ENCODE assay signal across 8 cellular contexts in the genomic region with DNA sequence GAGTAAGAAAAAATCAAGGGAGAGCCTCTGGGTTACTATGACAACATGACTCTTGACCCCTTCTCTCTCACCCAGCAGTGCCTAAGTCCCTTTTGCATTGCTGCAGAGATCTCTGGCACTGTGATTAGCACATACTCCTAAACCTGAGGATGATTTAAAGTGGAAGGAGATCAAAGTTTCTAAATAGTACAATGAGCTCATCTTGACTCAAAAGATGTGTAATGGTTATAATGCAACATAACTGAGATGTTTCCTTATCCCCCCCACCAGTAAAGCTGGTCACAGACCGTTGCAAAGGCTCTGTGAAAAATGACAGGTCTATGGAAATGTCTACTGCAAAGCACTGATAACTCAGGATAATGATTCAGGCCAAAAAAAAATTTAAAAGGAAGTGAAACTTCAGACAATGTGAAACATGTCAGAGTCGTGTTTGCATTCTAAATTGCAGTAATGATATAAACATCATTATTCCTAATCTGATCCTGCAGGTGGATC.
DNase-seq lines count a peak whose midpoint lies in the region; ATAC-seq lines count a peak whose summit lies in the region.

No MANE protein-coding gene starts in this region.

- no peaks in the 10 kb centered on the region for H3K27me3 Mint-ChIP-seq in effector memory CD8-positive, alpha-beta T cell

- H3K36me3 Mint-ChIP-seq in effector memory CD8-positive, alpha-beta T cell (ENCODE audit: insufficient read depth), result no peaks in the 10 kb centered on the region

- no peaks in the 10 kb centered on the region for H3K9me3 Mint-ChIP-seq in effector memory CD8-positive, alpha-beta T cell

- peak; percentile 84 for DNase-seq in NOMO-1 treated with DMSO at 0.1 percent for 48 hours (lab: John Stamatoyannopoulos, UW; ENCODE audit: unreplicated experiment)
- peak; percentile 68 for DNase-seq in kidney tubule cell (ENCODE audit: low spot score)
- DNase-seq in Kasumi-1 (lab: John Stamatoyannopoulos, UW), result no peak
- DNase-seq in effector memory CD8-positive, alpha-beta T cell, result no peak
- DNase-seq in NCI-H1092 (lab: John Stamatoyannopoulos, UW), result no peak
- DNase-seq in stimulated activated naive CD4-positive, alpha-beta T cell (lab: John Stamatoyannopoulos, UW), result no peak

- ATAC-seq in GM18868 (IDR thresholded peaks at IDR 0.05; ENCODE audit: unreplicated experiment) (peak; percentile 91), HG02973 (IDR thresholded peaks at IDR 0.05; ENCODE audit: unreplicated experiment) (peak; percentile 65)
- ATAC-seq in effector memory CD8-positive, alpha-beta T cell (replicated peaks), result no peak

- no peak overlapping the region for H3K27ac Mint-ChIP-seq in effector memory CD8-positive, alpha-beta T cell

- no peak overlapping the region for H3K4me3 Mint-ChIP-seq in effector memory CD8-positive, alpha-beta T cell

- no peaks in the 10 kb centered on the region for H3K4me1 Mint-ChIP-seq in effector memory CD8-positive, alpha-beta T cell (ENCODE audit: low read depth in 2 of 2)

Comparison
In these comparisons a context has a peak if more than half of its experiments do, and no peak if none do; other contexts are left out.
1. DNase-seq: peak in NOMO-1 treated with DMSO at 0.1 percent for 48 hours (single experiment) and kidney tubule cell (single experiment); none in Kasumi-1 (0 of 2), effector memory CD8-positive, alpha-beta T cell (0 of 3), NCI-H1092 (single experiment) and stimulated activated naive CD4-positive, alpha-beta T cell (0 of 6).